24 cellular contexts compared by ENCODE assay signal in the genomic region with DNA sequence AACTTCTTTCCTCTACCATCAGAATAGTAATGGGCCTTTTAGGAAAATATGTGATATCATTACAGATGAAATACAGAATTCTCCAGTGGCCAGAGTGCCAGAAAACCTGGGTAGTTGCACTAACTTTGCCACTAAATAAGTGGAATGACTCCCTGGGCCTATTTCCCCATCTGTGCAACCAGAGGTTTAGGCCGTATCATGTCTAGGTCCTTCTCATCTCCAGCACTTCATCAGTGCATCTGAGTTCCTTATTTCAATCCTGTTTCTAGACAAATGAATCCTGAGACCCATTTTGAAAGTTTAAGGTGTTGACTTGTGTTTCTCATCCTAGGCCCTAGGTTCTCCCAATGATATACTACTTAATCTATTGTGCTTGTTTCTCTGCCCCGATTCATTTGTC.
"Had no signal": no experiment of that assay in that cellular context is flagged by ENCODE, and none has a peak within 500 bp of the region (broad histone marks: within the 10 kb centered on the region; RNA-seq: fewer than 3 reads in every experiment).

No MANE protein-coding gene starts in this region.

- H3K9me3 ChIP-seq: colonic mucosa, gastroesophageal sphincter, ovary, prostate gland had no signal

- H3K36me3 Mint-ChIP-seq: mesothelial cell of epicardium; natural killer cell treated with Interleukin-12 subunit alpha and Interleukin-12 subunit beta and Interleukin-15 and Interleukin-18, amount 100 ng/mL, for 72 hours had no signal

- H3K27ac ChIP-seq: colonic mucosa, esophagus squamous epithelium, gastroesophageal sphincter, ovary, prostate gland, tibial nerve had no signal

- ATAC-seq: gastroesophageal sphincter; left ventricle myocardium superior; natural killer cell treated with Interleukin-12 subunit alpha and Interleukin-12 subunit beta and Interleukin-15 and Interleukin-18, amount 100 ng/mL, for 72 hours had no signal

- H3K4me3 Mint-ChIP-seq: activated B cell treated with CpG ODN at 0.5 μM for 24 hours; activated CD4-positive, alpha-beta T cell treated with anti-CD3 and anti-CD28 coated beads for 36 hours; activated naive CD8-positive, alpha-beta T cell treated with anti-CD3 and anti-CD28 coated beads, Interleukin-2, amount 10 ng/mL, durations not matched to agents 7 days and 5 days; activated T-cell treated with anti-CD3 and anti-CD28 coated beads, Interleukin-2, amount 50 U/mL, for 24 hours; endodermal cell; mesothelial cell of epicardium; natural killer cell treated with Interleukin-12 subunit alpha and Interleukin-12 subunit beta and Interleukin-15 and Interleukin-18, amount 100 ng/mL, for 72 hours; stimulated activated naive CD8-positive, alpha-beta T cell treated with anti-CD3 and anti-CD28 coated beads, Interleukin-15, Interleukin-2, amounts not matched to agents 100 ng/mL and 50 ng/mL, for 24 hours had no signal

- H3K4me1 ChIP-seq: colonic mucosa, prostate gland had no signal

- H3K27me3 ChIP-seq: colonic mucosa, esophagus squamous epithelium, gastroesophageal sphincter, ovary, tibial nerve had no signal

- H3K27me3 Mint-ChIP-seq: activated B cell treated with CpG ODN at 0.5 μM for 24 hours; activated CD4-positive, alpha-beta T cell treated with anti-CD3 and anti-CD28 coated beads for 36 hours; activated T-cell treated with anti-CD3 and anti-CD28 coated beads, Interleukin-2, amount 50 U/mL, for 24 hours; stimulated activated naive CD8-positive, alpha-beta T cell treated with anti-CD3 and anti-CD28 coated beads, Interleukin-15, Interleukin-2, amounts not matched to agents 100 ng/mL and 50 ng/mL, for 24 hours had no signal

- H3K36me3 ChIP-seq: colonic mucosa, esophagus squamous epithelium, gastroesophageal sphincter, ovary, prostate gland, tibial nerve had no signal

- H3K9me3 Mint-ChIP-seq: activated T-cell treated with anti-CD3 and anti-CD28 coated beads, Interleukin-2, amount 50 U/mL, for 24 hours; mesothelial cell of epicardium; natural killer cell treated with Interleukin-12 subunit alpha and Interleukin-12 subunit beta and Interleukin-15 and Interleukin-18, amount 100 ng/mL, for 72 hours had no signal

- H3K4me3 ChIP-seq: colonic mucosa, esophagus squamous epithelium, gastroesophageal sphincter, ovary, prostate gland, tibial nerve had no signal

- H3K27ac Mint-ChIP-seq: activated B cell treated with CpG ODN at 0.5 μM for 24 hours; activated T-cell treated with anti-CD3 and anti-CD28 coated beads, Interleukin-2, amount 50 U/mL, for 24 hours; endodermal cell; mesothelial cell of epicardium; natural killer cell treated with Interleukin-12 subunit alpha and Interleukin-12 subunit beta and Interleukin-15 and Interleukin-18, amount 100 ng/mL, for 72 hours; stimulated activated naive CD8-positive, alpha-beta T cell treated with anti-CD3 and anti-CD28 coated beads, Interleukin-15, Interleukin-2, amounts not matched to agents 100 ng/mL and 50 ng/mL, for 24 hours had no signal

- DNase-seq: activated B cell treated with CpG ODN at 0.5 μM for 24 hours; activated CD4-positive, alpha-beta T cell treated with anti-CD3 and anti-CD28 coated beads for 36 hours; activated CD4-positive, alpha-beta T cell treated with anti-CD3 and anti-CD28 coated beads, Interleukin-2, amount 50 U/mL, for 4 hours; activated CD8-positive, alpha-beta memory T cell treated with anti-CD3 and anti-CD28 coated beads for 24 hours; activated CD8-positive, alpha-beta memory T cell treated with anti-CD3 and anti-CD28 coated beads, Interleukin-2, amount 50 U/mL, for 4 hours; activated naive CD4-positive, alpha-beta T cell treated with Interleukin-2 at 50 U/mL for 16 hours; activated naive CD8-positive, alpha-beta T cell treated with anti-CD3 and anti-CD28 coated beads, Interleukin-2, amount 10 ng/mL, durations not matched to agents 7 days and 5 days; activated T-cell treated with anti-CD3 and anti-CD28 coated beads, Interleukin-2, amount 50 U/mL, for 24 hours; amygdala; colonic mucosa; endodermal cell; esophagus squamous epithelium; head of caudate nucleus; left ventricle myocardium superior; ovary; stimulated activated CD4-positive, alpha-beta T cell treated with anti-CD3 and anti-CD28 coated beads, Interleukin-4, amount 100 ng/mL, for 4 hours; substantia nigra; T-helper 9 cell had no signal
